1 cellular context compared by ENCODE assay signal in the genomic region with DNA sequence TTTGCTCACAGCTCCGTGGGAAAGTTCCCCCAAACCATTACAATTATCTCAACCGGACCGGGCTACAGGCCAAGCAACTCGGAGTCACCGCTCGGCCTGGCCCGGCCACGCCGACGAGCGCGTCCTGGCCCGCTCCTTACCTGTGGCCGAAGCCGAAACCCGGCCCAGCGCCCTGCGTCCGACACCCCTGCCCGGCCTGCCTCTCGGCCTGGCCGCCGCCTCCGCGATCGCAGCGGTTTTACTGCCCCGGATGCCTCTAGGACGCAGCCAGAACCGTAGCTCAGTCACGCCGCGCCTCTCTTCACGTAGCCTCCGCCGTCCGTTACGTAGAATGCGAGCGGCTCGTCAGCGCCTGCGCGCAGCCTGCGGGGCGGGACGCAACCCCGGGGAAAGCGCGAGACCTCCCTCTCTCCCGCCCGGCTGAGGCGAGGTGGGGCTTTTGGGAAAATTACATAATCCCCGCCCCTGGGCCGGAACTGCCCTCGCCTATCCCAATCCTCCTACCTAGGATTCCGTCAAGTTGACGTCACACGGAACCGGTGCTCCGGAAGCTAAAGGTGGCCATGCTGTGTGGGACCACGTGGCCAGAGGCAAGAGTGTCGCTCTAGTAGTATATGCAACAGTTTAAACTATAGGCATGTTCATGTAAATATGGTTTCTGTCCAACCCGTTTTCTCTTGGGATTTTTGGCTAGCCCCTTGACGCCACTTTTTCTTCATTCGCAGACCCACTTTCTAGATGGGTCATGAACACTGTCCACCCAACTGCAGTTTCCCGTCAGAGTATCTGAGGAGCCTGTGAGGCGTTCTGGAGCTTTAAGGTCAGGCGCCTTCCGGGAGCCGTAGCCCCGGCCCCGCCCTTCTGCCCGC.
TF ChIP-seq lines count a peak whose summit lies in the region.

CCDC47 (minus strand) TSS at position 326 of the 869 bp plus-strand sequence. CDS start 7,422 bp downstream, outside the sequence.

TF ChIP-seq in HepG2, 621 proteins besides CTCF, POLR2A, EP300 and RAD21 (continued from another document and continues in another):
- TF ChIP-seq, protein P1, sequence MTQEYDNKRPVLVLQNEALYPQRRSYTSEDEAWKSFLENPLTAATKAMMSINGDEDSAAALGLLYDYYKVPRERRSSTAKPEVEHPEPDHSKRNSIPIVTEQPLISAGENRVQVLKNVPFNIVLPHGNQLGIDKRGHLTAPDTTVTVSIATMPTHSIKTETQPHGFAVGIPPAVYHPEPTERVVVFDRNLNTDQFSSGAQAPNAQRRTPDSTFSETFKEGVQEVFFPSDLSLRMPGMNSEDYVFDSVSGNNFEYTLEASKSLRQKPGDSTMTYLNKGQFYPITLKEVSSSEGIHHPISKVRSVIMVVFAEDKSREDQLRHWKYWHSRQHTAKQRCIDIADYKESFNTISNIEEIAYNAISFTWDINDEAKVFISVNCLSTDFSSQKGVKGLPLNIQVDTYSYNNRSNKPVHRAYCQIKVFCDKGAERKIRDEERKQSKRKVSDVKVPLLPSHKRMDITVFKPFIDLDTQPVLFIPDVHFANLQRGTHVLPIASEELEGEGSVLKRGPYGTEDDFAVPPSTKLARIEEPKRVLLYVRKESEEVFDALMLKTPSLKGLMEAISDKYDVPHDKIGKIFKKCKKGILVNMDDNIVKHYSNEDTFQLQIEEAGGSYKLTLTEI (CRISPR knock-in tag; conservative IDR thresholded peaks at IDR 0.05) = no peak
- TF ChIP-seq DZIP1 (CRISPR knock-in tag; IDR thresholded peaks at IDR 0.05) (peak; percentile 88; the same call in 1 of the 2 replicates), ZNF766 (CRISPR knock-in tag; IDR thresholded peaks at IDR 0.05; ENCODE audit: borderline replicate concordance) (peak; percentile 75; the same call in 1 of the 2 replicates), ATF5 (CRISPR knock-in tag; IDR thresholded peaks at IDR 0.05; ENCODE audit: low read depth) (peak; percentile 82; the same call in 1 of the 2 replicates), MIXL1 (CRISPR knock-in tag; IDR thresholded peaks at IDR 0.05) (peak; percentile 74), ZNF124 (CRISPR knock-in tag; IDR thresholded peaks at IDR 0.05) (peak; percentile 86; the same call in 1 of the 2 replicates), KLF16 (CRISPR knock-in tag; IDR thresholded peaks at IDR 0.05) (peak in 1 of 2 experiments; percentile 95; a peak in 2 of 4 replicates), HCFC1 (IDR thresholded peaks at IDR 0.05; ENCODE audit: low read depth, low read length) (peak; percentile 67), SNAI1 (CRISPR knock-in tag; IDR thresholded peaks at IDR 0.05; ENCODE audit: borderline replicate concordance) (no peak), HMGXB3 (CRISPR knock-in tag; IDR thresholded peaks at IDR 0.05; ENCODE audit: borderline replicate concordance) (peak; percentile 97), ZNF674 (CRISPR knock-in tag; IDR thresholded peaks at IDR 0.05; ENCODE audit: low read depth) (no peak; the same call in 1 of the 2 replicates), XRCC5 (optimal IDR thresholded peaks at IDR 0.05; ENCODE audit: low read length) (peak; percentile 42), SKI (IDR thresholded peaks at IDR 0.05; ENCODE audit: partially characterized antibody) (peak; percentile 67), ZNF17 (CRISPR knock-in tag; IDR thresholded peaks at IDR 0.05) (no peak), ZBTB40 (IDR thresholded peaks at IDR 0.05) (peak; percentile 75), ZBTB40 (CRISPR knock-in tag; IDR thresholded peaks at IDR 0.05) (peak; percentile 83)
- TF ChIP-seq, protein P2, sequence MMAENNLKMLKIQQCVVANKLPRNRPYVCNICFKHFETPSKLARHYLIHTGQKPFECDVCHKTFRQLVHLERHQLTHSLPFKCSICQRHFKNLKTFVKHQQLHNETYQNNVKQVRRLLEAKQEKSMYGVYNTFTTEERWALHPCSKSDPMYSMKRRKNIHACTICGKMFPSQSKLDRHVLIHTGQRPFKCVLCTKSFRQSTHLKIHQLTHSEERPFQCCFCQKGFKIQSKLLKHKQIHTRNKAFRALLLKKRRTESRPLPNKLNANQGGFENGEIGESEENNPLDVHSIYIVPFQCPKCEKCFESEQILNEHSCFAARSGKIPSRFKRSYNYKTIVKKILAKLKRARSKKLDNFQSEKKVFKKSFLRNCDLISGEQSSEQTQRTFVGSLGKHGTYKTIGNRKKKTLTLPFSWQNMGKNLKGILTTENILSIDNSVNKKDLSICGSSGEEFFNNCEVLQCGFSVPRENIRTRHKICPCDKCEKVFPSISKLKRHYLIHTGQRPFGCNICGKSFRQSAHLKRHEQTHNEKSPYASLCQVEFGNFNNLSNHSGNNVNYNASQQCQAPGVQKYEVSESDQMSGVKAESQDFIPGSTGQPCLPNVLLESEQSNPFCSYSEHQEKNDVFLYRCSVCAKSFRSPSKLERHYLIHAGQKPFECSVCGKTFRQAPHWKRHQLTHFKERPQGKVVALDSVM (CRISPR knock-in tag; IDR thresholded peaks at IDR 0.05) = peak; percentile 72; the same call in 1 of the 2 replicates
- TF ChIP-seq, protein P3, sequence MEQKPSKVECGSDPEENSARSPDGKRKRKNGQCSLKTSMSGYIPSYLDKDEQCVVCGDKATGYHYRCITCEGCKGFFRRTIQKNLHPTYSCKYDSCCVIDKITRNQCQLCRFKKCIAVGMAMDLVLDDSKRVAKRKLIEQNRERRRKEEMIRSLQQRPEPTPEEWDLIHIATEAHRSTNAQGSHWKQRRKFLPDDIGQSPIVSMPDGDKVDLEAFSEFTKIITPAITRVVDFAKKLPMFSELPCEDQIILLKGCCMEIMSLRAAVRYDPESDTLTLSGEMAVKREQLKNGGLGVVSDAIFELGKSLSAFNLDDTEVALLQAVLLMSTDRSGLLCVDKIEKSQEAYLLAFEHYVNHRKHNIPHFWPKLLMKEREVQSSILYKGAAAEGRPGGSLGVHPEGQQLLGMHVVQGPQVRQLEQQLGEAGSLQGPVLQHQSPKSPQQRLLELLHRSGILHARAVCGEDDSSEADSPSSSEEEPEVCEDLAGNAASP (CRISPR knock-in tag; IDR thresholded peaks at IDR 0.05; ENCODE audit: borderline replicate concordance) = no peak; the same call in none of the 2 replicates
